18 cellular contexts compared by ENCODE assay signal in genomic region chr12:132447731-132448452, GRCh38.
"Had no signal": no experiment of that assay in that cellular context is flagged by ENCODE, and none has a peak within 500 bp of the region (broad histone marks: within the 10 kb centered on the region; RNA-seq: fewer than 3 reads in every experiment).

No MANE protein-coding gene starts in this region.

- H3K4me3 ChIP-seq: body of pancreas, colonic mucosa, skin epidermis, upper lobe of left lung had no signal

- H3K27ac ChIP-seq: body of pancreas, colonic mucosa, upper lobe of left lung had no signal

- H3K36me3 ChIP-seq: colonic mucosa, upper lobe of left lung had no signal

- H3K4me3 Mint-ChIP-seq: activated CD8-positive, alpha-beta memory T cell treated with anti-CD3 and anti-CD28 coated beads, Interleukin-2, amount 10 ng/mL, durations not matched to agents 7 days and 5 days; stimulated activated naive CD8-positive, alpha-beta T cell treated with anti-CD3 and anti-CD28 coated beads, Interleukin-15, Interleukin-2, amounts not matched to agents 100 ng/mL and 50 ng/mL, for 24 hours; T-helper 17 cell had no signal

- H3K9me3 ChIP-seq: body of pancreas, colonic mucosa, upper lobe of left lung had no signal

- H3K9me3 Mint-ChIP-seq: stimulated activated naive CD8-positive, alpha-beta T cell treated with anti-CD3 and anti-CD28 coated beads, Interleukin-15, Interleukin-2, amounts not matched to agents 100 ng/mL and 50 ng/mL, for 24 hours had no signal

- H3K27ac Mint-ChIP-seq: activated CD8-positive, alpha-beta memory T cell treated with anti-CD3 and anti-CD28 coated beads, Interleukin-2, amount 10 ng/mL, durations not matched to agents 7 days and 5 days; stimulated activated naive CD8-positive, alpha-beta T cell treated with anti-CD3 and anti-CD28 coated beads, Interleukin-15, Interleukin-2, amounts not matched to agents 100 ng/mL and 50 ng/mL, for 24 hours had no signal

- H3K4me1 ChIP-seq: colonic mucosa had no signal

- DNase-seq: activated CD4-positive, alpha-beta T cell treated with anti-CD3 and anti-CD28 coated beads, Interleukin-2, amount 50 U/mL, for 4 hours; activated CD4-positive, CD25-positive, alpha-beta regulatory T cell; activated CD8-positive, alpha-beta memory T cell treated with anti-CD3 and anti-CD28 coated beads, Interleukin-2, amount 10 ng/mL, durations not matched to agents 7 days and 5 days; activated naive CD4-positive, alpha-beta T cell treated with anti-CD3 and anti-CD28 coated beads, Interleukin-2, amount 50 U/mL, for 16 hours; activated T-cell treated with anti-CD3 and anti-CD28 coated beads, Interleukin-2, amount 50 U/mL, for 1 hour; amygdala; body of pancreas; caudate nucleus; colonic mucosa; mammary epithelial cell; retina; stimulated activated CD4-positive, alpha-beta T cell treated with anti-CD3 and anti-CD28 coated beads, Interleukin-4, amount 100 ng/mL, for 4 hours; stimulated activated CD8-positive, alpha-beta memory T cell treated with anti-CD3 and anti-CD28 coated beads, Interleukin-4, amount 100 ng/mL, for 48 hours; T-helper 17 cell; upper lobe of left lung had no signal

- ATAC-seq: activated CD8-positive, alpha-beta memory T cell treated with anti-CD3 and anti-CD28 coated beads, Interleukin-2, amount 10 ng/mL, durations not matched to agents 7 days and 5 days; body of pancreas; esophagus mucosa; T-helper 17 cell had no signal

- H3K36me3 Mint-ChIP-seq: activated CD8-positive, alpha-beta memory T cell treated with anti-CD3 and anti-CD28 coated beads, Interleukin-2, amount 10 ng/mL, durations not matched to agents 7 days and 5 days had no signal

- H3K27me3 ChIP-seq: body of pancreas, colonic mucosa, upper lobe of left lung had no signal

- H3K27me3 Mint-ChIP-seq: activated CD8-positive, alpha-beta memory T cell treated with anti-CD3 and anti-CD28 coated beads, Interleukin-2, amount 10 ng/mL, durations not matched to agents 7 days and 5 days; stimulated activated naive CD8-positive, alpha-beta T cell treated with anti-CD3 and anti-CD28 coated beads, Interleukin-15, Interleukin-2, amounts not matched to agents 100 ng/mL and 50 ng/mL, for 24 hours; T-helper 17 cell had no signal
